Comparison of ENCODE assay signal across 1 cellular context in the genomic region with DNA sequence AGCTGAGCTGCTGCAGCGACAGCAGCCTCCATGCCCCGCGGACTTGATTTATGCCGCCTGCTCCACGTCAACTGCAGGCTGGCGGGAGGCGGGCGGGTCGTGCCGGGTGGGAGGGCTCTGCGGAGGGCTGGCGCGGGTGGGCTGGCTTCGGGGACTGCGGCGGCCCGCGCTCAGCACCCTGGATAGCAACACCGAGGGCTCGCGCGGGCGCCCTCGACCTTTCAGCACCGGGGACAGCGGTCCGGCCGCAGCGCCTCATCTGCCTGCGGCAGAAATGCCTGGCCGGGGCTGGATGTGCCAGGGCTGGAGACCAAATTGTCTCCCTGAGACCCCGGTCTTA.
TF ChIP-seq lines count a peak whose summit lies in the region.

No MANE protein-coding gene starts in this region.

TF ChIP-seq in HepG2, 621 proteins besides CTCF, POLR2A, EP300 and RAD21 (continued from another document and continues in another):
- TF ChIP-seq, protein P1, sequence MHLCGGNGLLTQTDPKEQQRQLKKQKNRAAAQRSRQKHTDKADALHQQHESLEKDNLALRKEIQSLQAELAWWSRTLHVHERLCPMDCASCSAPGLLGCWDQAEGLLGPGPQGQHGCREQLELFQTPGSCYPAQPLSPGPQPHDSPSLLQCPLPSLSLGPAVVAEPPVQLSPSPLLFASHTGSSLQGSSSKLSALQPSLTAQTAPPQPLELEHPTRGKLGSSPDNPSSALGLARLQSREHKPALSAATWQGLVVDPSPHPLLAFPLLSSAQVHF (CRISPR knock-in tag; IDR thresholded peaks at IDR 0.05): peak; percentile 99
- TF ChIP-seq ZNF180 (CRISPR knock-in tag; IDR thresholded peaks at IDR 0.05; ENCODE audit: borderline replicate concordance, low read depth) (peak; percentile 98; the same call in 1 of the 2 replicates), REPIN1 (CRISPR knock-in tag; IDR thresholded peaks at IDR 0.05; ENCODE audit: borderline replicate concordance, low read depth) (peak; percentile 66; the same call in 1 of the 2 replicates), ZNF124 (CRISPR knock-in tag; IDR thresholded peaks at IDR 0.05) (peak; percentile 99), PAF1 (CRISPR knock-in tag; IDR thresholded peaks at IDR 0.05) (no peak), SRSF1 (optimal IDR thresholded peaks at IDR 0.05; ENCODE audit: low read depth, low read length) (no peak), PRMT3 (CRISPR knock-in tag; IDR thresholded peaks at IDR 0.05; ENCODE audit: borderline replicate concordance, low read depth) (peak; percentile 99), ZKSCAN5 (CRISPR knock-in tag; IDR thresholded peaks at IDR 0.05) (peak; percentile 87), ZNF234 (CRISPR knock-in tag; conservative IDR thresholded peaks at IDR 0.05) (peak; percentile 98), SMC3 (IDR thresholded peaks at IDR 0.05; ENCODE audit: low read length) (no peak), ZNF589 (CRISPR knock-in tag; conservative IDR thresholded peaks at IDR 0.05) (peak; percentile 100), ERF (CRISPR knock-in tag; IDR thresholded peaks at IDR 0.05) (peak; percentile 100), GABPB1 (CRISPR knock-in tag; IDR thresholded peaks at IDR 0.05) (peak; percentile 86), ZNF451 (CRISPR knock-in tag; IDR thresholded peaks at IDR 0.05) (peak; percentile 98), SIX1 (CRISPR knock-in tag; IDR thresholded peaks at IDR 0.05; ENCODE audit: borderline replicate concordance) (peak; percentile 80), GTF3A (CRISPR knock-in tag; conservative IDR thresholded peaks at IDR 0.05) (no peak), XBP1 (CRISPR knock-in tag; IDR thresholded peaks at IDR 0.05) (peak; percentile 98), ARNT (IDR thresholded peaks at IDR 0.05) (no peak), PHB2 (IDR thresholded peaks at IDR 0.05; ENCODE audit: partially characterized antibody) (no peak), ZFP82 (CRISPR knock-in tag; IDR thresholded peaks at IDR 0.05; ENCODE audit: borderline replicate concordance) (peak; percentile 98), MEF2D (CRISPR knock-in tag; IDR thresholded peaks at IDR 0.05) (peak; percentile 91)
- TF ChIP-seq, protein P2, sequence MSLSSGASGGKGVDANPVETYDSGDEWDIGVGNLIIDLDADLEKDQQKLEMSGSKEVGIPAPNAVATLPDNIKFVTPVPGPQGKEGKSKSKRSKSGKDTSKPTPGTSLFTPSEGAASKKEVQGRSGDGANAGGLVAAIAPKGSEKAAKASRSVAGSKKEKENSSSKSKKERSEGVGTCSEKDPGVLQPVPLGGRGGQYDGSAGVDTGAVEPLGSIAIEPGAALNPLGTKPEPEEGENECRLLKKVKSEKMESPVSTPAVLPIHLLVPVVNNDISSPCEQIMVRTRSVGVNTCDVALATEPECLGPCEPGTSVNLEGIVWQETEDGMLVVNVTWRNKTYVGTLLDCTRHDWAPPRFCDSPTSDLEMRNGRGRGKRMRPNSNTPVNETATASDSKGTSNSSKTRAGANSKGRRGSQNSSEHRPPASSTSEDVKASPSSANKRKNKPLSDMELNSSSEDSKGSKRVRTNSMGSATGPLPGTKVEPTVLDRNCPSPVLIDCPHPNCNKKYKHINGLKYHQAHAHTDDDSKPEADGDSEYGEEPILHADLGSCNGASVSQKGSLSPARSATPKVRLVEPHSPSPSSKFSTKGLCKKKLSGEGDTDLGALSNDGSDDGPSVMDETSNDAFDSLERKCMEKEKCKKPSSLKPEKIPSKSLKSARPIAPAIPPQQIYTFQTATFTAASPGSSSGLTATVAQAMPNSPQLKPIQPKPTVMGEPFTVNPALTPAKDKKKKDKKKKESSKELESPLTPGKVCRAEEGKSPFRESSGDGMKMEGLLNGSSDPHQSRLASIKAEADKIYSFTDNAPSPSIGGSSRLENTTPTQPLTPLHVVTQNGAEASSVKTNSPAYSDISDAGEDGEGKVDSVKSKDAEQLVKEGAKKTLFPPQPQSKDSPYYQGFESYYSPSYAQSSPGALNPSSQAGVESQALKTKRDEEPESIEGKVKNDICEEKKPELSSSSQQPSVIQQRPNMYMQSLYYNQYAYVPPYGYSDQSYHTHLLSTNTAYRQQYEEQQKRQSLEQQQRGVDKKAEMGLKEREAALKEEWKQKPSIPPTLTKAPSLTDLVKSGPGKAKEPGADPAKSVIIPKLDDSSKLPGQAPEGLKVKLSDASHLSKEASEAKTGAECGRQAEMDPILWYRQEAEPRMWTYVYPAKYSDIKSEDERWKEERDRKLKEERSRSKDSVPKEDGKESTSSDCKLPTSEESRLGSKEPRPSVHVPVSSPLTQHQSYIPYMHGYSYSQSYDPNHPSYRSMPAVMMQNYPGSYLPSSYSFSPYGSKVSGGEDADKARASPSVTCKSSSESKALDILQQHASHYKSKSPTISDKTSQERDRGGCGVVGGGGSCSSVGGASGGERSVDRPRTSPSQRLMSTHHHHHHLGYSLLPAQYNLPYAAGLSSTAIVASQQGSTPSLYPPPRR (CRISPR knock-in tag; IDR thresholded peaks at IDR 0.05; ENCODE audit: borderline replicate concordance): no peak
- TF ChIP-seq, protein P3, sequence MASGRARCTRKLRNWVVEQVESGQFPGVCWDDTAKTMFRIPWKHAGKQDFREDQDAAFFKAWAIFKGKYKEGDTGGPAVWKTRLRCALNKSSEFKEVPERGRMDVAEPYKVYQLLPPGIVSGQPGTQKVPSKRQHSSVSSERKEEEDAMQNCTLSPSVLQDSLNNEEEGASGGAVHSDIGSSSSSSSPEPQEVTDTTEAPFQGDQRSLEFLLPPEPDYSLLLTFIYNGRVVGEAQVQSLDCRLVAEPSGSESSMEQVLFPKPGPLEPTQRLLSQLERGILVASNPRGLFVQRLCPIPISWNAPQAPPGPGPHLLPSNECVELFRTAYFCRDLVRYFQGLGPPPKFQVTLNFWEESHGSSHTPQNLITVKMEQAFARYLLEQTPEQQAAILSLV (CRISPR knock-in tag; IDR thresholded peaks at IDR 0.05; ENCODE audit: borderline replicate concordance): peak; percentile 99
- TF ChIP-seq, protein P4, sequence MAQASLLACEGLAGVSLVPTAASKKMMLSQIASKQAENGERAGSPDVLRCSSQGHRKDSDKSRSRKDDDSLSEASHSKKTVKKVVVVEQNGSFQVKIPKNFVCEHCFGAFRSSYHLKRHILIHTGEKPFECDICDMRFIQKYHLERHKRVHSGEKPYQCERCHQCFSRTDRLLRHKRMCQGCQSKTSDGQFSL (CRISPR knock-in tag; IDR thresholded peaks at IDR 0.05): peak; percentile 66; the same call in 1 of the 2 replicates
- TF ChIP-seq, protein P5, sequence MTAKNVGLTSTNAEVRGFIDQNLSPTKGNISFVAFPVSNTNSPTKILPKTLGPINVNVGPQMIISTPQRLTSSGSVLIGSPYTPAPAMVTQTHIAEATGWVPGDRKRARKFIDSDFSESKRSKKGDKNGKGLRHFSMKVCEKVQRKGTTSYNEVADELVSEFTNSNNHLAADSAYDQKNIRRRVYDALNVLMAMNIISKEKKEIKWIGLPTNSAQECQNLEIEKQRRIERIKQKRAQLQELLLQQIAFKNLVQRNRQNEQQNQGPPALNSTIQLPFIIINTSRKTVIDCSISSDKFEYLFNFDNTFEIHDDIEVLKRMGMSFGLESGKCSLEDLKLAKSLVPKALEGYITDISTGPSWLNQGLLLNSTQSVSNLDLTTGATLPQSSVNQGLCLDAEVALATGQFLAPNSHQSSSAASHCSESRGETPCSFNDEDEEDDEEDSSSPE (CRISPR knock-in tag; IDR thresholded peaks at IDR 0.05): peak; percentile 67; the same call in 1 of the 2 replicates
- TF ChIP-seq, protein P6, sequence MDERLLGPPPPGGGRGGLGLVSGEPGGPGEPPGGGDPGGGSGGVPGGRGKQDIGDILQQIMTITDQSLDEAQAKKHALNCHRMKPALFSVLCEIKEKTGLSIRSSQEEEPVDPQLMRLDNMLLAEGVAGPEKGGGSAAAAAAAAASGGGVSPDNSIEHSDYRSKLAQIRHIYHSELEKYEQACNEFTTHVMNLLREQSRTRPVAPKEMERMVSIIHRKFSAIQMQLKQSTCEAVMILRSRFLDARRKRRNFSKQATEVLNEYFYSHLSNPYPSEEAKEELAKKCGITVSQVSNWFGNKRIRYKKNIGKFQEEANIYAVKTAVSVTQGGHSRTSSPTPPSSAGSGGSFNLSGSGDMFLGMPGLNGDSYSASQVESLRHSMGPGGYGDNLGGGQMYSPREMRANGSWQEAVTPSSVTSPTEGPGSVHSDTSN (CRISPR knock-in tag; IDR thresholded peaks at IDR 0.05): no peak
- TF ChIP-seq, protein P7, sequence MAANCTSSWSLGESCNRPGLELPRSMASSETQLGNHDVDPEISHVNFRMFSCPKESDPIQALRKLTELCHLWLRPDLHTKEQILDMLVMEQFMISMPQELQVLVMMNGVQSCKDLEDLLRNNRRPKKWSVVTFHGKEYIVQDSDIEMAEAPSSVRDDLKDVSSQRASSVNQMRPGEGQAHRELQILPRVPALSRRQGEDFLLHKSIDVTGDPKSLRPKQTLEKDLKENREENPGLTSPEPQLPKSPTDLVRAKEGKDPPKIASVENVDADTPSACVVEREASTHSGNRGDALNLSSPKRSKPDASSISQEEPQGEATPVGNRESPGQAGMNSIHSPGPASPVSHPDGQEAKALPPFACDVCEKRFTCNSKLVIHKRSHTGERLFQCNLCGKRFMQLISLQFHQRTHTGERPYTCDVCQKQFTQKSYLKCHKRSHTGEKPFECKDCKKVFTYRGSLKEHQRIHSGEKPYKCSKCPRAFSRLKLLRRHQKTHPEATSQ (CRISPR knock-in tag; IDR thresholded peaks at IDR 0.05; ENCODE audit: borderline replicate concordance): peak; percentile 98
- TF ChIP-seq, protein P8, sequence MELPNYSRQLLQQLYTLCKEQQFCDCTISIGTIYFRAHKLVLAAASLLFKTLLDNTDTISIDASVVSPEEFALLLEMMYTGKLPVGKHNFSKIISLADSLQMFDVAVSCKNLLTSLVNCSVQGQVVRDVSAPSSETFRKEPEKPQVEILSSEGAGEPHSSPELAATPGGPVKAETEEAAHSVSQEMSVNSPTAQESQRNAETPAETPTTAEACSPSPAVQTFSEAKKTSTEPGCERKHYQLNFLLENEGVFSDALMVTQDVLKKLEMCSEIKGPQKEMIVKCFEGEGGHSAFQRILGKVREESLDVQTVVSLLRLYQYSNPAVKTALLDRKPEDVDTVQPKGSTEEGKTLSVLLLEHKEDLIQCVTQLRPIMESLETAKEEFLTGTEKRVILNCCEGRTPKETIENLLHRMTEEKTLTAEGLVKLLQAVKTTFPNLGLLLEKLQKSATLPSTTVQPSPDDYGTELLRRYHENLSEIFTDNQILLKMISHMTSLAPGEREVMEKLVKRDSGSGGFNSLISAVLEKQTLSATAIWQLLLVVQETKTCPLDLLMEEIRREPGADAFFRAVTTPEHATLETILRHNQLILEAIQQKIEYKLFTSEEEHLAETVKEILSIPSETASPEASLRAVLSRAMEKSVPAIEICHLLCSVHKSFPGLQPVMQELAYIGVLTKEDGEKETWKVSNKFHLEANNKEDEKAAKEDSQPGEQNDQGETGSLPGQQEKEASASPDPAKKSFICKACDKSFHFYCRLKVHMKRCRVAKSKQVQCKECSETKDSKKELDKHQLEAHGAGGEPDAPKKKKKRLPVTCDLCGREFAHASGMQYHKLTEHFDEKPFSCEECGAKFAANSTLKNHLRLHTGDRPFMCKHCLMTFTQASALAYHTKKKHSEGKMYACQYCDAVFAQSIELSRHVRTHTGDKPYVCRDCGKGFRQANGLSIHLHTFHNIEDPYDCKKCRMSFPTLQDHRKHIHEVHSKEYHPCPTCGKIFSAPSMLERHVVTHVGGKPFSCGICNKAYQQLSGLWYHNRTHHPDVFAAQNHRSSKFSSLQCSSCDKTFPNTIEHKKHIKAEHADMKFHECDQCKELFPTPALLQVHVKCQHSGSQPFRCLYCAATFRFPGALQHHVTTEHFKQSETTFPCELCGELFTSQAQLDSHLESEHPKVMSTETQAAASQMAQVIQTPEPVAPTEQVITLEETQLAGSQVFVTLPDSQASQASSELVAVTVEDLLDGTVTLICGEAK (IDR thresholded peaks at IDR 0.05): no peak
- TF ChIP-seq, protein P8 (CRISPR knock-in tag; IDR thresholded peaks at IDR 0.05): peak; percentile 94
- TF ChIP-seq, protein P9, sequence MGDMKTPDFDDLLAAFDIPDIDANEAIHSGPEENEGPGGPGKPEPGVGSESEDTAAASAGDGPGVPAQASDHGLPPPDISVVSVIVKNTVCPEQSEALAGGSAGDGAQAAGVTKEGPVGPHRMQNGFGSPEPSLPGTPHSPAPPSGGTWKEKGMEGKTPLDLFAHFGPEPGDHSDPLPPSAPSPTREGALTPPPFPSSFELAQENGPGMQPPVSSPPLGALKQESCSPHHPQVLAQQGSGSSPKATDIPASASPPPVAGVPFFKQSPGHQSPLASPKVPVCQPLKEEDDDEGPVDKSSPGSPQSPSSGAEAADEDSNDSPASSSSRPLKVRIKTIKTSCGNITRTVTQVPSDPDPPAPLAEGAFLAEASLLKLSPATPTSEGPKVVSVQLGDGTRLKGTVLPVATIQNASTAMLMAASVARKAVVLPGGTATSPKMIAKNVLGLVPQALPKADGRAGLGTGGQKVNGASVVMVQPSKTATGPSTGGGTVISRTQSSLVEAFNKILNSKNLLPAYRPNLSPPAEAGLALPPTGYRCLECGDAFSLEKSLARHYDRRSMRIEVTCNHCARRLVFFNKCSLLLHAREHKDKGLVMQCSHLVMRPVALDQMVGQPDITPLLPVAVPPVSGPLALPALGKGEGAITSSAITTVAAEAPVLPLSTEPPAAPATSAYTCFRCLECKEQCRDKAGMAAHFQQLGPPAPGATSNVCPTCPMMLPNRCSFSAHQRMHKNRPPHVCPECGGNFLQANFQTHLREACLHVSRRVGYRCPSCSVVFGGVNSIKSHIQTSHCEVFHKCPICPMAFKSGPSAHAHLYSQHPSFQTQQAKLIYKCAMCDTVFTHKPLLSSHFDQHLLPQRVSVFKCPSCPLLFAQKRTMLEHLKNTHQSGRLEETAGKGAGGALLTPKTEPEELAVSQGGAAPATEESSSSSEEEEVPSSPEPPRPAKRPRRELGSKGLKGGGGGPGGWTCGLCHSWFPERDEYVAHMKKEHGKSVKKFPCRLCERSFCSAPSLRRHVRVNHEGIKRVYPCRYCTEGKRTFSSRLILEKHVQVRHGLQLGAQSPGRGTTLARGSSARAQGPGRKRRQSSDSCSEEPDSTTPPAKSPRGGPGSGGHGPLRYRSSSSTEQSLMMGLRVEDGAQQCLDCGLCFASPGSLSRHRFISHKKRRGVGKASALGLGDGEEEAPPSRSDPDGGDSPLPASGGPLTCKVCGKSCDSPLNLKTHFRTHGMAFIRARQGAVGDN (CRISPR knock-in tag; IDR thresholded peaks at IDR 0.05): peak; percentile 79
